In genomic region chr3:184417619-184418327, GRCh38 we compare ENCODE assay signal across 8 cellular contexts. TPM values are rescaled to one million over a fixed set of nuclear protein-coding genes. Genes with fewer than 3 reads are reported as not detected.
A peak's percentile ranks its signal among the peaks of the same experiment; 100 is the strongest.
DNase-seq lines count a peak whose midpoint lies in the region; ATAC-seq, FAIRE-seq and TF ChIP-seq lines count a peak whose summit lies in the region.

No MANE protein-coding gene starts in this region.

- TF ChIP-seq CTCF in GM06990 (IDR thresholded peaks at IDR 0.05; ENCODE audit: insufficient read depth, low read length, poor library complexity, severe bottlenecking) (peak; percentile 95), adrenal gland (IDR thresholded peaks at IDR 0.05) (peak; percentile 86 to 95 (median 90)), right atrium auricular region (IDR thresholded peaks at IDR 0.05) (peak; percentile 70 to 82)

- H3K4me1 ChIP-seq in adrenal gland (replicated peaks in 1 of 2) (no peaks in the 10 kb centered on the region), right atrium auricular region (no peaks in the 10 kb centered on the region), small intestine (ENCODE audit: control insufficient read depth in 2 of 2, insufficient read depth in 1 of 2, low read depth in 1 of 2, low read length in 1 of 2) (no peaks in the 10 kb centered on the region)

- H3K4me3 ChIP-seq in GM06990 (replicated peaks; ENCODE audit: low read depth, low read length), result no peak overlapping the region
- no peak overlapping the region for H3K4me3 ChIP-seq in adrenal gland
- H3K4me3 ChIP-seq in right atrium auricular region, result no peak overlapping the region
- H3K4me3 ChIP-seq in small intestine (ENCODE audit: low read depth in 1 of 2, low read length in 2 of 2), result no peak overlapping the region

- WGBS in adrenal gland, 4 donors, result 19 to 35% (median 24%) methylated on average over 10 to 12 of the region's 14 CpGs
- WGBS in small intestine, 3 donors, result 16 to 36% (median 30%) methylated on average over 12 to 14 of the region's 14 CpGs

- no peaks in the 10 kb centered on the region for H3K36me3 ChIP-seq in GM06990 (ENCODE audit: control insufficient read depth, insufficient read depth, low read length)
- H3K36me3 ChIP-seq in adrenal gland (replicated peaks in 1 of 2), result no peaks in the 10 kb centered on the region
- no peaks in the 10 kb centered on the region for H3K36me3 ChIP-seq in right atrium auricular region
- no peaks in the 10 kb centered on the region for H3K36me3 ChIP-seq in small intestine (ENCODE audit: control insufficient read depth in 2 of 2, insufficient read depth in 2 of 2, low read length in 2 of 2)

- no peak for FAIRE-seq in small intestine (lab: Jason Lieb, UNC)

- H3K27ac ChIP-seq in adrenal gland (no peak overlapping the region), right atrium auricular region (no peak overlapping the region), small intestine (ENCODE audit: low read depth in 1 of 2, low read length in 1 of 2) (no peak overlapping the region)

- intact Hi-C loops in adrenal gland (cut with DNase I), result loop anchor here in 1 of 2 donors (5.0 kb wide), 2 partner anchors 95 to 125 kb away; no protein-coding TSS in a partner anchor

- no peaks in the 10 kb centered on the region for H3K27me3 ChIP-seq in GM06990 (replicated peaks; ENCODE audit: control insufficient read depth, insufficient read depth, low read length)
- no peaks in the 10 kb centered on the region for H3K27me3 ChIP-seq in adrenal gland
- no peaks in the 10 kb centered on the region for H3K27me3 ChIP-seq in right atrium auricular region
- no peaks in the 10 kb centered on the region for H3K27me3 ChIP-seq in small intestine (ENCODE audit: control insufficient read depth in 2 of 2, insufficient read depth in 2 of 2, low read length in 2 of 2)

- ATAC-seq in HG02588 (IDR thresholded peaks at IDR 0.05; ENCODE audit: unreplicated experiment), result peak; percentile 89

- no peaks in the 10 kb centered on the region for H3K9me3 ChIP-seq in adrenal gland (replicated peaks in 1 of 3)
- peaks cover 0 to 3% of the 10 kb centered on the region in 2 donors for H3K9me3 ChIP-seq in right atrium auricular region
- no peaks in the 10 kb centered on the region for H3K9me3 ChIP-seq in small intestine (ENCODE audit: control insufficient read depth, low read depth)

- DNase-seq in GM06990 (ENCODE audit: extremely low read depth, insufficient read length), result peak; percentile 54
- peak; percentile 54 to 73 (median 70) for DNase-seq in NCI-H1417 (lab: John Stamatoyannopoulos, UW)
- peak; percentile 18 to 64 (median 53) for DNase-seq in T-helper 1 cell
- peak; percentile 71 to 84 (median 74) for DNase-seq in adrenal gland
- no peak for DNase-seq in right atrium auricular region (ENCODE audit: low spot score)
- DNase-seq in small intestine, result peak; percentile 68
- no peak for DNase-seq in occipital lobe (lab: John Stamatoyannopoulos, UW)

- no peak for TF ChIP-seq POLR2A in adrenal gland (IDR thresholded peaks at IDR 0.05)

RNA-seq across cellular contexts. Expression of gene CHRD, which starts 37.9 kb away (rescaled TPM):
- total RNA-seq in adrenal gland (100 to 1,000 TPM in 1 of 8 donors, 10 to 100 TPM in 6, 1 to 10 TPM in 1; 4.8 to 101 (median 23.7) TPM), right atrium auricular region (10 to 100 TPM in 1 of 2 donors, 1 to 10 TPM in 1; 7.0 to 13.4 TPM), occipital lobe (11.4 TPM)
- polyA plus RNA-seq in adrenal gland (10 to 100 TPM in 2 of 3 donors, 1 to 10 TPM in 1; 1.9 to 51.0 (median 41.2) TPM), small intestine (1 to 10 TPM in 1 of 3 donors, under 1 TPM in 1, not detected in 1; 0.27 to 3.8 TPM)

RNA-seq across cellular contexts. Expression of gene THPO, which starts 39.8 kb away (rescaled TPM):
- total RNA-seq in adrenal gland (1 to 10 TPM in 3 of 8 donors, under 1 TPM in 2, not detected in 3; 0.60 to 5.3 (median 2.5) TPM), right atrium auricular region (under 1 TPM in 1 of 2 donors, not detected in 1; 0.55 TPM), occipital lobe (not detected)
- polyA plus RNA-seq in adrenal gland (1 to 10 TPM in 2 of 3 donors, under 1 TPM in 1; 0.82 to 4.4 (median 2.2) TPM), small intestine (under 1 TPM in 1 of 3 donors, not detected in 2; 0.19 TPM)

RNA-seq across cellular contexts. Expression of gene POLR2H, which starts 56.3 kb away (rescaled TPM):
- total RNA-seq in adrenal gland (100 to 1,000 TPM in 1 of 8 donors, 10 to 100 TPM in 7; 63.1 to 101 (median 71.1) TPM), right atrium auricular region (10 to 100 TPM; 26.8 to 35.5 TPM), occipital lobe (27.6 TPM)
- polyA plus RNA-seq in adrenal gland (100 to 1,000 TPM in 2 of 3 donors, 10 to 100 TPM in 1; 87.7 to 199 (median 194) TPM), small intestine (100 to 1,000 TPM; 124 to 346 (median 258) TPM)

RNA-seq across cellular contexts. Expression of gene CLCN2, which starts 56.4 kb away (rescaled TPM):
- total RNA-seq in adrenal gland (10 to 100 TPM in 5 of 8 donors, 1 to 10 TPM in 3; 7.5 to 24.4 (median 14.9) TPM), right atrium auricular region (1 to 10 TPM; 1.3 to 2.7 TPM), occipital lobe (8.4 TPM)
- polyA plus RNA-seq in adrenal gland (10 to 100 TPM; 11.4 to 27.8 (median 22.3) TPM), small intestine (10 to 100 TPM; 10.0 to 19.0 (median 11.6) TPM)

Comparison
In these comparisons a context has a peak if more than half of its experiments do, and no peak if none do; other contexts are left out.
1. DNase-seq: peak in GM06990 (single experiment), NCI-H1417 (3 of 3), T-helper 1 cell (5 of 5), adrenal gland (7 of 7) and small intestine (single experiment); none in right atrium auricular region (single experiment) and occipital lobe (single experiment).
2. Peak in every context shown above with its lines, with median percentiles within 50 percentile points of each other: CTCF ChIP-seq.